In genomic region chr1:203304919-203305808, GRCh38 we compare ENCODE assay signal across 8 cellular contexts. TPM values are rescaled to one million over a fixed set of nuclear protein-coding genes. Genes with fewer than 3 reads are reported as not detected.
DNase-seq lines count a peak whose midpoint lies in the region; ATAC-seq and TF ChIP-seq lines count a peak whose summit lies in the region.

Gene BTG2, plus strand, starts transcription at chr1:203305519. Its CDS starts 88 bp downstream, at chr1:203305607.

- in situ Hi-C loops in KBM-7 (cut with MboI; ENCODE audit: low pct_unique_long_range_greater_than_20kb, low sequenced_read_pairs), result no loop called here

- ATAC-seq in GM21717 (IDR thresholded peaks at IDR 0.05; ENCODE audit: unreplicated experiment), result peak; percentile 68

- peak within 1 kb of the TSS; percentile 82 for H3K4me3 ChIP-seq in PC-9
- H3K4me3 ChIP-seq in mucosa of rectum (ENCODE audit: low read length in 2 of 2), result peak within 1 kb of the TSS; percentile 93

- no peaks in the 10 kb centered on the region for H3K36me3 ChIP-seq in PC-9 (ENCODE audit: low read depth)
- H3K36me3 ChIP-seq in mucosa of rectum (ENCODE audit: control insufficient read depth in 2 of 2, insufficient read depth in 2 of 2, low read length in 2 of 2), result peaks cover 23 to 30% of the 10 kb centered on the region in 2 donors

- H3K4me1 ChIP-seq in PC-9 (replicated peaks; ENCODE audit: insufficient read depth) (no peaks in the 10 kb centered on the region; the same call in 1 of the 2 replicates), mucosa of rectum (ENCODE audit: control insufficient read depth in 2 of 2, insufficient read depth in 2 of 2, low read length in 2 of 2) (peaks cover 36 to 39% of the 10 kb centered on the region in 2 donors)

- CTCF ChIA-PET in PC-9 (lab: Charles Lee), result interaction anchor here (0.7 to 0.9 kb wide), 2 partner anchors 23 to 36 kb away, joined by 3 to 10 read pairs; no protein-coding TSS in a partner anchor

- H3K27me3 ChIP-seq in PC-9 (ENCODE audit: insufficient read depth, low read depth) (peaks cover 11% of the 10 kb centered on the region), mucosa of rectum (ENCODE audit: control insufficient read depth in 2 of 2, insufficient read depth in 2 of 2, low read length in 2 of 2) (no peaks in the 10 kb centered on the region)

- no peaks in the 10 kb centered on the region for H3K79me2 ChIP-seq in PC-9 (ENCODE audit: low read depth)

- peak within 1 kb of the TSS; percentile 97 for H3K4me3 Mint-ChIP-seq in activated T-cell treated with anti-CD3 and anti-CD28 coated beads, Interleukin-2, amount 50 U/mL, for 24 hours

- DNase-seq in DMS153 treated with DMSO at 0.1 percent for 48 hours (lab: John Stamatoyannopoulos, UW; ENCODE audit: unreplicated experiment), result peak; percentile 99
- peak; percentile 84 for DNase-seq in KBM-7
- peak; percentile 60 to 83 for DNase-seq in PC-9
- peak; percentile 90 for DNase-seq in activated T-cell treated with anti-CD3 and anti-CD28 coated beads, Interleukin-2, amount 50 U/mL, for 24 hours
- DNase-seq in erythroblast (lab: John Stamatoyannopoulos, UW), result peak; percentile 92 to 97
- DNase-seq in stimulated activated CD8-positive, alpha-beta memory T cell treated with anti-CD3 and anti-CD28 coated beads, Interleukin-4, amount 100 ng/mL, for 48 hours, result peak; percentile 92

- H4K20me1 ChIP-seq in PC-9 (ENCODE audit: insufficient read depth), result no peaks in the 10 kb centered on the region

- intact Hi-C loops in PC-9 (cut with micrococcal nuclease; ENCODE audit: unreplicated experiment), result loop anchor here (1.0 kb wide), 1 partner anchor 22 kb away; no protein-coding TSS in a partner anchor

- no peaks in the 10 kb centered on the region for H3K9me2 ChIP-seq in PC-9 (ENCODE audit: insufficient read depth)

- H2AFZ ChIP-seq in PC-9, result peak within 1 kb of the TSS; percentile 93

- peaks cover 48% of the 10 kb centered on the region for H3K36me3 Mint-ChIP-seq in activated T-cell treated with anti-CD3 and anti-CD28 coated beads, Interleukin-2, amount 50 U/mL, for 24 hours (ENCODE audit: low read depth)

- H3F3A ChIP-seq in PC-9 (ENCODE audit: insufficient read depth, low read depth), result 0 out of 2 replicates have a peak, but pooled peaks cover 3% of the 10 kb centered on the region

- H3K4me1 Mint-ChIP-seq in activated T-cell treated with anti-CD3 and anti-CD28 coated beads, Interleukin-2, amount 50 U/mL, for 24 hours (ENCODE audit: low read depth), result peaks cover 61% of the 10 kb centered on the region

- H3K9me3 ChIP-seq in PC-9 (ENCODE audit: insufficient read depth, low read depth) (no peaks in the 10 kb centered on the region), mucosa of rectum (ENCODE audit: control insufficient read depth in 2 of 2, low read length in 2 of 2) (no peaks in the 10 kb centered on the region)

- POLR2A ChIA-PET in PC-9 (lab: Charles Lee; ENCODE audit: unreplicated experiment), result interaction anchor here (0.6 to 3.2 kb wide), 3 partner anchors 11 to 388 kb away, joined by 3 to 13 read pairs (median 12); no protein-coding TSS in a partner anchor

- H3K9me3 Mint-ChIP-seq in activated T-cell treated with anti-CD3 and anti-CD28 coated beads, Interleukin-2, amount 50 U/mL, for 24 hours, result no peaks in the 10 kb centered on the region

- BruUV-seq in PC-9 (replicated peaks; lab: Mats Ljungman, UMichigan), result no TSS peak

- TF ChIP-seq POLR2A in erythroblast (IDR thresholded peaks at IDR 0.05; ENCODE audit: low read length), result peak; percentile 93

- TF ChIP-seq CTCF in PC-9 (conservative IDR thresholded peaks at IDR 0.05), result no peak

- H3K4me2 ChIP-seq in PC-9, result peak within 1 kb of the TSS; percentile 85

- peak within 1 kb of the TSS; percentile 98 for H3K27ac Mint-ChIP-seq in activated T-cell treated with anti-CD3 and anti-CD28 coated beads, Interleukin-2, amount 50 U/mL, for 24 hours

- peak within 1 kb of the TSS; percentile 100 for H3K9ac ChIP-seq in mucosa of rectum (ENCODE audit: low read depth in 1 of 2, low read length in 2 of 2)

- H3K27ac ChIP-seq in PC-9 (no peak within 1 kb of the TSS), mucosa of rectum (ENCODE audit: low read depth in 2 of 2, low read length in 2 of 2) (peak within 1 kb of the TSS; percentile 97 to 99)

- no peaks in the 10 kb centered on the region for H3K27me3 Mint-ChIP-seq in activated T-cell treated with anti-CD3 and anti-CD28 coated beads, Interleukin-2, amount 50 U/mL, for 24 hours

RNA-seq across cellular contexts. Expression of gene BTG2, which starts in this region (rescaled TPM):
- 11.1 and 13.8 TPM in 2 replicates for total RNA-seq in PC-9 (2021)
